In the genomic region with DNA sequence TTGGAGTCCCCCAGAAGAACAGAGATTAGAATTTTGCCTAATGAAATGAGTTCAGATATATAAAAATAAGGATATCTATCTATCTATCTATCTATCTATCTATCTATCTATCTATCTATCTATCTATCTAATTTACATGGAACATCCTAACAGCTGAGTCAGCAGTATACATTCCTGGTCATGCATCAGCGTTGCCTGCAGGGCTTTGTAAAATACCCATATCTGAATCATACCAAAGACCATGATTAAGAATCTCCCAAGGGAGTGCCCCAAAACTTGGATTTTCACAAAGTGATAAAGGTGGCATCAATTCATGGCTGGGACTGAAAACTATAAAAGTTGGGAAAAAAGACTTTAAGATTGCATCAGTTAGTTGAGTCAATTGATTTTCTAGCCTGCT, we compare ENCODE assay signal across 21 cellular contexts. TPM values are rescaled to one million over a fixed set of nuclear protein-coding genes. Genes with fewer than 3 reads are reported as not detected.
"Had no signal": no experiment of that assay in that cellular context is flagged by ENCODE, and none has a peak within 500 bp of the region (broad histone marks: within the 10 kb centered on the region; RNA-seq: fewer than 3 reads in every experiment).

No MANE protein-coding gene starts in this region.

- H3K27me3 ChIP-seq: cardiac muscle cell had no signal

- ATAC-seq: activated CD8-positive, alpha-beta memory T cell treated with anti-CD3 and anti-CD28 coated beads, Interleukin-2, amount 10 ng/mL, durations not matched to agents 7 days and 5 days; T-helper 17 cell had no signal

- DNase-seq: activated B cell treated with CpG ODN at 0.5 μM for 24 hours; activated CD4-positive, alpha-beta T cell treated with anti-CD3 and anti-CD28 coated beads for 1 hour; activated CD4-positive, alpha-beta T cell treated with anti-CD3 and anti-CD28 coated beads, Interleukin-2, amount 10 ng/mL, durations not matched to agents 24 days and 14 days; activated CD4-positive, alpha-beta T cell treated with anti-CD3 and anti-CD28 coated beads, Interleukin-2, amount 50 U/mL, for 48 hours; activated CD8-positive, alpha-beta memory T cell treated with anti-CD3 and anti-CD28 coated beads, Interleukin-2, amount 10 ng/mL, durations not matched to agents 7 days and 5 days; activated effector memory CD4-positive, alpha-beta T cell treated with anti-CD3 and anti-CD28 coated beads, Interleukin-2, amount 50 U/mL, for 16 hours; activated naive CD4-positive, alpha-beta T cell treated with anti-CD3 and anti-CD28 coated beads for 36 hours; activated T-cell treated with anti-CD3 and anti-CD28 coated beads, Interleukin-2, amount 50 U/mL, for 24 hours; amygdala; cerebellar nuclear complex; Karpas-422; MV-4-11; NCI-H1092 treated with DMSO at 0.1 percent for 48 hours; NCI-H1436; NCI-H1694 treated with DMSO at 0.1 percent for 48 hours; NCI-H2029 treated with DMSO at 0.1 percent for 48 hours; NCI-H510A treated with DMSO at 0.1 percent for 48 hours; SHP77 treated with DMSO at 0.1 percent for 48 hours; T-helper 17 cell; T-helper 9 cell had no signal

- H3K27ac ChIP-seq: cardiac muscle cell had no signal

- H3K4me3 ChIP-seq: cardiac muscle cell had no signal

- H3K36me3 ChIP-seq: cardiac muscle cell had no signal

RNA-seq across cellular contexts. Expression of a gene that starts 32.7 kb away (rescaled TPM):
- total RNA-seq: activated B cell treated with CpG ODN at 0.5 μM for 24 hours; activated CD4-positive, alpha-beta T cell treated with anti-CD3 and anti-CD28 coated beads, Interleukin-2, amount 10 ng/mL, durations not matched to agents 24 days and 14 days; activated CD8-positive, alpha-beta memory T cell treated with anti-CD3 and anti-CD28 coated beads, Interleukin-2, amount 10 ng/mL, durations not matched to agents 7 days and 5 days; activated naive CD4-positive, alpha-beta T cell treated with anti-CD3 and anti-CD28 coated beads for 36 hours; T-helper 17 cell had no signal
